22 cellular contexts compared by ENCODE assay signal in the genomic region with DNA sequence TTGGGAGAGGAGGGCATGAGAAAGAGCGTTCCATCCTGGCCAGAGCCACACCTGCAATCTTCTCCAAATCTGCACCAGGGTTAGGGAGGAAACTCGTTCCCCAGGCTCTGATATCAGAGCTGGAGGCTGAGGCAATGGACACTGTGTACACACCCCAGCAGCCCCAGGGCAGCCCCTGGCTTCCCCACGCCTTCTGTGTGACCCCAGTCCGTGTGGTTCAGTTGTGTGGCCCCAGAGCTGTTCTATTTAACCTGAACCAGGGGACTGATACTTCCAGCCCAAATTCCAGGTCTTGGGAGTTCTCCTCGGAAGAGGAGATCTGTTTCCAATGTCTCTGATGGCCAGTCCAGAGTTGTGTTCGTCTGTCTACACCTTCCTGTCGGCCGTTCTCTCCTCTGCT.
"Had no signal": no experiment of that assay in that cellular context is flagged by ENCODE, and none has a peak within 500 bp of the region (broad histone marks: within the 10 kb centered on the region; RNA-seq: fewer than 3 reads in every experiment).

No MANE protein-coding gene starts in this region.

- H3K27ac ChIP-seq: colonic mucosa, coronary artery, dorsolateral prefrontal cortex, epithelial cell of prostate, esophagus squamous epithelium, foreskin keratinocyte, gastrocnemius medialis, gastroesophageal sphincter, heart left ventricle, heart right ventricle had no signal

- H3K9me3 ChIP-seq: colonic mucosa, esophagus squamous epithelium, gastrocnemius medialis, gastroesophageal sphincter, heart left ventricle, heart right ventricle had no signal

- H3K27me3 Mint-ChIP-seq: dendritic cell treated with granulocyte-macrophage colony-stimulating factor and Interleukin-4, amounts not matched to agents 40 ng/mL and 50 ng/mL, for 4 days had no signal

- H3K36me3 ChIP-seq: colonic mucosa, esophagus squamous epithelium, gastrocnemius medialis, gastroesophageal sphincter, heart left ventricle, heart right ventricle had no signal

- H3K4me1 ChIP-seq: colonic mucosa, esophagus squamous epithelium, foreskin keratinocyte, gastrocnemius medialis, gastroesophageal sphincter, heart left ventricle, heart right ventricle had no signal

- H3K9me3 Mint-ChIP-seq: dendritic cell treated with granulocyte-macrophage colony-stimulating factor and Interleukin-4, amounts not matched to agents 40 ng/mL and 50 ng/mL, for 4 days; effector memory CD8-positive, alpha-beta T cell; endodermal cell had no signal

- DNase-seq: colonic mucosa; cortex of kidney; dermis blood vessel endothelial cell; dorsolateral prefrontal cortex; effector CD4-positive, alpha-beta T cell; effector CD8-positive, alpha-beta T cell; effector memory CD4-positive, alpha-beta T cell; effector memory CD8-positive, alpha-beta T cell; endodermal cell; erythroblast; esophagus squamous epithelium; foreskin fibroblast; foreskin keratinocyte; foreskin melanocyte; gastrocnemius medialis; glutamatergic neuron; heart left ventricle; heart right ventricle had no signal

- H3K4me3 ChIP-seq: colonic mucosa, coronary artery, dorsolateral prefrontal cortex, esophagus squamous epithelium, gastrocnemius medialis, gastroesophageal sphincter, heart left ventricle, heart right ventricle had no signal

- H3K27ac Mint-ChIP-seq: dendritic cell treated with granulocyte-macrophage colony-stimulating factor and Interleukin-4, amounts not matched to agents 40 ng/mL and 50 ng/mL, for 4 days; effector memory CD8-positive, alpha-beta T cell; endodermal cell had no signal

- H3K4me3 Mint-ChIP-seq: dendritic cell treated with granulocyte-macrophage colony-stimulating factor and Interleukin-4, amounts not matched to agents 40 ng/mL and 50 ng/mL, for 4 days; effector memory CD8-positive, alpha-beta T cell; endodermal cell had no signal

- H3K27me3 ChIP-seq: colonic mucosa, gastrocnemius medialis, gastroesophageal sphincter had no signal
